In the genomic region with DNA sequence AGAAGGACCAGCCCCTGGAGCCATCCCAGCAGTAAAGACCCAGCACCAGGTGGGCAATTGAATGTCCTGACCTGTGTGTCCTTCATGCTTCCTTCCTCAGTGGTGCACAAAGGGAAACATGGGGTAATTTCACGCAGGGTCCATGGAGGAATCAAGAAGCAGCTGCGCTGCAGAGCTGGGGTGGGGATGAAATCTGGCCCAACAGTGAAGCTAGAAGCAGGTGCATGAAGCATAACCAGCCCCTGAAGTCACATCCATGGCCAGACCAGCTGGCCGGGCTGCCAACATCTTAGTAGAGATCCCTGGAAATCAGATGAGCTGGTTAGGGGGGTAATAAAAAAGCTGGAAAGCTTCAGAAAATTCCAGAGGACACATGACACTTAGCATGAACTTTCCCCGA, we compare ENCODE assay signal across 6 cellular contexts.
"Had no signal": no experiment of that assay in that cellular context is flagged by ENCODE, and none has a peak within 500 bp of the region (broad histone marks: within the 10 kb centered on the region; RNA-seq: fewer than 3 reads in every experiment).

No MANE protein-coding gene starts in this region.

- H3K4me3 Mint-ChIP-seq: GM23338, H9, IgD-negative memory B cell had no signal

- ATAC-seq: GM23338, HepG2 had no signal

- H3K27ac ChIP-seq: HL-60 had no signal

- H3K4me3 ChIP-seq: GM23338 had no signal

- H3K27ac Mint-ChIP-seq: GM23338, H9, IgD-negative memory B cell had no signal

- DNase-seq: H9, HCEC 1CT had no signal

- H3K36me3 Mint-ChIP-seq: IgD-negative memory B cell had no signal

- H3K4me1 Mint-ChIP-seq: GM23338, H9, IgD-negative memory B cell had no signal

- H3K27me3 Mint-ChIP-seq: IgD-negative memory B cell had no signal
